In the genomic region with DNA sequence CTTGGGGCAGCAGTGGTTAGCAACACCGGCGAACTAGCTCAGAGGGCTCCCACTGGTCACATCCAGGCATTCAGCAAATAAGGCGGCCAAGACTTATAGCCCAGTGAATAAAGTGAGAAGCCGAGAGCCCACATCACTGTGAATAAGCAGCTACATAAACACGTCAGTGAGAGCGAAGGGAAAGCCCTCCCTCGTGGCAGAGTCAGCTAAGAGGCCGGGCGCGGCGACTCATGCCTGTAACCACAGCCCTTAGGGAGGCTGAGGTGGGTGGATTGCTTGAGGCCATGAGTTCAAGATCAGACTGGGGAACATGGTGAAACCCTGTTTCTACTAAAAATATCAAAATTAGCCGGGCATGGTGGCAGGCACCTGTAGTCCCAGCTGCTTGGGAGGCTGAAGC, we compare ENCODE assay signal across 9 cellular contexts. TPM values are rescaled to one million over a fixed set of nuclear protein-coding genes. Genes with fewer than 3 reads are reported as not detected.
A peak's percentile ranks its signal among the peaks of the same experiment; 100 is the strongest.
DNase-seq lines count a peak whose midpoint lies in the region; ATAC-seq and TF ChIP-seq lines count a peak whose summit lies in the region.
"Had no signal": no experiment of that assay in that cellular context is flagged by ENCODE, and none has a peak within 500 bp of the region (broad histone marks: within the 10 kb centered on the region; RNA-seq: fewer than 3 reads in every experiment).

No MANE protein-coding gene starts in this region.

- TF ChIP-seq POLR2A in spleen (IDR thresholded peaks at IDR 0.05) (no peak), tibial nerve (IDR thresholded peaks at IDR 0.05) (no peak)

- no peak for ATAC-seq in GM18520 (IDR thresholded peaks at IDR 0.05; ENCODE audit: unreplicated experiment)

- no peaks in the 10 kb centered on the region for H3K27me3 ChIP-seq in neutrophil
- no peaks in the 10 kb centered on the region for H3K27me3 ChIP-seq in spleen (replicated peaks in 1 of 7)
- H3K27me3 ChIP-seq in tibial nerve = no peaks in the 10 kb centered on the region

- DNase-seq in CD1c-positive myeloid dendritic cell (ENCODE audit: extremely low spot score) (peak; percentile 20), RPMI7951 (ENCODE audit: low read depth) (peak; percentile 28), spleen (no peak), NOMO-1 treated with dmso at 0.1 percent for 144 hours (lab: John Stamatoyannopoulos, UW; ENCODE audit: unreplicated experiment) (no peak), tibial nerve (ENCODE audit: low spot score in 2 of 2) (no peak)
- peak; percentile 67 for DNase-seq in activated naive CD4-positive, alpha-beta T cell treated with anti-CD3 and anti-CD28 coated beads, Interleukin-2, amount 50 U/mL, for 16 hours

- WGBS in spleen, 5 donors = 65 to 81% (median 77%) methylated on average over 12 of the region's 12 CpGs
- 82 to 83% methylated on average over 12 of the region's 12 CpGs for WGBS in tibial nerve, 2 donors

- H3K9me3 ChIP-seq in neutrophil (no peaks in the 10 kb centered on the region), spleen (no peaks in the 10 kb centered on the region), tibial nerve (no peaks in the 10 kb centered on the region)

- no peak for TF ChIP-seq EP300 in tibial nerve (IDR thresholded peaks at IDR 0.05)

- intact Hi-C loops in spleen (cut with DNase I; ENCODE audit: low total_unique reads) = loop anchor here (10.0 kb wide), 1 partner anchor 135 kb away; no protein-coding TSS in a partner anchor

- H3K36me3 ChIP-seq in neutrophil (peaks cover 12% of the 10 kb centered on the region), spleen (peaks cover 0 to 40% (median 13%) of the 10 kb centered on the region in 6 donors), tibial nerve (peaks cover 0 to 56% (median 0%) of the 10 kb centered on the region in 3 donors)

- TF ChIP-seq CTCF in neutrophil (IDR thresholded peaks at IDR 0.05) (no peak), spleen (IDR thresholded peaks at IDR 0.05 in 8 of 11, conservative IDR thresholded peaks at IDR 0.05 in 3 of 11) (no peak), tibial nerve (IDR thresholded peaks at IDR 0.05) (no peak)

- H3K4me1 ChIP-seq in neutrophil (ENCODE audit: control insufficient read depth in 1 of 2, insufficient read depth in 1 of 2, low read depth in 1 of 2, low read length in 1 of 2) (peaks cover 29 to 37% of the 10 kb centered on the region in 2 experiments), spleen (peaks cover 4 to 70% (median 33%) of the 10 kb centered on the region in 6 donors), tibial nerve (peaks cover 0 to 19% (median 4%) of the 10 kb centered on the region in 4 donors)

- no peak overlapping the region for H3K4me3 ChIP-seq in neutrophil (ENCODE audit: low read depth in 1 of 2, low read length in 1 of 2)
- no peak overlapping the region for H3K4me3 ChIP-seq in spleen
- no peak overlapping the region for H3K4me3 ChIP-seq in tibial nerve

- peak overlapping the region; percentile 64 for H3K27ac ChIP-seq in neutrophil
- peak overlapping the region in 2 of 8 donors; percentile 40 to 57 for H3K27ac ChIP-seq in spleen
- no peak overlapping the region for H3K27ac ChIP-seq in tibial nerve
- H3K27ac ChIP-seq: C4-2B had no signal

RNA-seq across cellular contexts. Expression of a gene that starts 5.2 kb away (rescaled TPM):
- total RNA-seq in RPMI7951 (2014; rRNA removed; shearing (Covaris generic)) = 5.6 and 15.4 TPM in 2 replicates
- total RNA-seq in spleen = 10 to 100 TPM; 18.8 to 51.5 (median 32.3) TPM
- 10 to 100 TPM; 20.8 to 69.8 (median 67.0) TPM for polyA plus RNA-seq in spleen
- total RNA-seq in tibial nerve = 10 to 100 TPM; 24.7 to 58.8 (median 43.9) TPM

RNA-seq across cellular contexts. Expression of a gene that starts 37.0 kb away (rescaled TPM):
- not detected in 2 replicates for total RNA-seq in RPMI7951 (2014; rRNA removed; shearing (Covaris generic))
- under 1 TPM in 2 of 7 donors, not detected in 5; 0.25 to 0.85 TPM for total RNA-seq in spleen
- not detected for polyA plus RNA-seq in spleen
- total RNA-seq in tibial nerve = 1 to 10 TPM in 1 of 4 donors, under 1 TPM in 2, not detected in 1; 0.21 to 3.9 (median 0.30) TPM

RNA-seq across cellular contexts. Expression of a gene that starts 37.8 kb away (rescaled TPM):
- 10.7 and 24.9 TPM in 2 replicates for total RNA-seq in RPMI7951 (2014; rRNA removed; shearing (Covaris generic))
- total RNA-seq in spleen (10 to 100 TPM; 18.2 to 51.1 (median 37.9) TPM), tibial nerve (10 to 100 TPM; 33.4 to 73.3 (median 56.2) TPM)
- 10 to 100 TPM; 32.6 to 36.4 (median 34.6) TPM for polyA plus RNA-seq in spleen

RNA-seq across cellular contexts. Expression of a gene that starts 53.0 kb away (rescaled TPM):
- 155 and 173 TPM in 2 replicates for total RNA-seq in RPMI7951 (2014; rRNA removed; shearing (Covaris generic))
- total RNA-seq in spleen (10 to 100 TPM; 14.0 to 27.9 (median 18.1) TPM), tibial nerve (10 to 100 TPM; 20.5 to 35.4 (median 21.3) TPM)
- 10 to 100 TPM; 19.3 to 38.9 (median 31.6) TPM for polyA plus RNA-seq in spleen

Comparison
In these comparisons a context has a peak if more than half of its experiments do, and no peak if none do; other contexts are left out.
1. DNase-seq: peak in CD1c-positive myeloid dendritic cell (single experiment), RPMI7951 (single experiment) and activated naive CD4-positive, alpha-beta T cell treated with anti-CD3 and anti-CD28 coated beads, Interleukin-2, amount 50 U/mL, for 16 hours (single experiment); none in spleen (single experiment), NOMO-1 treated with dmso at 0.1 percent for 144 hours (single experiment) and tibial nerve (0 of 2).